Comparison of ENCODE assay signal across 1 cellular context in genomic region chr1:169692766-169693460, GRCh38.
TF ChIP-seq lines count a peak whose summit lies in the region.

No MANE protein-coding gene starts in this region.

TF ChIP-seq in GM12878, 131 proteins besides CTCF, POLR2A, EP300 and RAD21 (continued from another document):
- TF ChIP-seq PRDM15 (CRISPR knock-in tag; IDR thresholded peaks at IDR 0.05) (no peak), ELK1 (IDR thresholded peaks at IDR 0.05; ENCODE audit: low read depth, low read length) (no peak), KLF5 (IDR thresholded peaks at IDR 0.05; ENCODE audit: partially characterized antibody) (no peak), FOXM1 (IDR thresholded peaks at IDR 0.05; ENCODE audit: low read depth, low read length) (no peak), GATAD2B (conservative IDR thresholded peaks at IDR 0.05; ENCODE audit: low read depth) (no peak), SIX5 (IDR thresholded peaks at IDR 0.05; ENCODE audit: low read depth, low read length, severe bottlenecking) (no peak), JUND (IDR thresholded peaks at IDR 0.05; ENCODE audit: low read depth, low read length) (no peak), GABPA (IDR thresholded peaks at IDR 0.05; ENCODE audit: low read depth) (no peak), YBX1 (IDR thresholded peaks at IDR 0.05) (no peak), PKNOX1 (IDR thresholded peaks at IDR 0.05) (0 out of 2 replicates have a peak, but pooled peaks have one; percentile 10), E2F8 (IDR thresholded peaks at IDR 0.05; ENCODE audit: low read depth, partially characterized antibody) (no peak), NBN (IDR thresholded peaks at IDR 0.05) (no peak), ATF2 (IDR thresholded peaks at IDR 0.05; ENCODE audit: low read length) (no peak), ZZZ3 (IDR thresholded peaks at IDR 0.05; ENCODE audit: control insufficient read depth, insufficient read length, low read depth) (no peak), IKZF1 (conservative IDR thresholded peaks at IDR 0.05) (no peak), MEF2B (IDR thresholded peaks at IDR 0.05; ENCODE audit: partially characterized antibody, poor library complexity, severe bottlenecking) (no peak), CBFB (IDR thresholded peaks at IDR 0.05; ENCODE audit: low read depth) (peak; percentile 21; the same call in 1 of the 2 replicates), SUZ12 (IDR thresholded peaks at IDR 0.05; ENCODE audit: unreplicated experiment) (no peak), ZNF274 (IDR thresholded peaks at IDR 0.05; ENCODE audit: insufficient read depth, insufficient read length) (no peak), ZNF384 (IDR thresholded peaks at IDR 0.05; ENCODE audit: borderline replicate concordance, low read depth, low read length) (peak; percentile 74), ZSCAN29 (IDR thresholded peaks at IDR 0.05) (no peak), CREB1 (IDR thresholded peaks at IDR 0.05; ENCODE audit: low read depth) (0 out of 2 replicates have a peak, but pooled peaks have one; percentile 20), PML (IDR thresholded peaks at IDR 0.05; ENCODE audit: low read length) (no peak), NR2C1 (IDR thresholded peaks at IDR 0.05) (no peak), ZNF24 (IDR thresholded peaks at IDR 0.05) (peak; percentile 95), ATF7 (IDR thresholded peaks at IDR 0.05; ENCODE audit: low read depth) (0 out of 2 replicates have a peak, but pooled peaks have one; percentile 29), EGR1 (IDR thresholded peaks at IDR 0.05; ENCODE audit: borderline replicate concordance in 1 of 2, low read depth in 2 of 2, low read length in 2 of 2) (no peak)
TF ChIP-seq in GM12878: peak in this region for 7.
